ENCODE assay signal across 8 cellular contexts in genomic region chr4:47031713-47032404, GRCh38. TPM values are rescaled to one million over a fixed set of nuclear protein-coding genes. Genes with fewer than 3 reads are reported as not detected.
DNase-seq lines count a peak whose midpoint lies in the region; ATAC-seq and TF ChIP-seq lines count a peak whose summit lies in the region.

No MANE protein-coding gene starts in this region.

- no peaks in the 10 kb centered on the region for H4K20me1 ChIP-seq in smooth muscle cell (ENCODE audit: low read depth)

- H3K27me3 ChIP-seq in ascending aorta (no peaks in the 10 kb centered on the region), iPS-15b (ENCODE audit: control insufficient read depth, insufficient read depth, low read length) (peaks cover 16% of the 10 kb centered on the region), smooth muscle cell (ENCODE audit: low read depth) (peaks cover 39% of the 10 kb centered on the region)

- no peaks in the 10 kb centered on the region for H3K79me2 ChIP-seq in smooth muscle cell (ENCODE audit: low read depth)

- H3K4me2 ChIP-seq in smooth muscle cell = peak overlapping the region; percentile 87

- intact Hi-C loops in ascending aorta (cut with DNase I) = loop anchor here (1.0 kb wide), 2 partner anchors 100 to 187 kb away; no protein-coding TSS in a partner anchor

- ATAC-seq in HG02970 (IDR thresholded peaks at IDR 0.05; ENCODE audit: low FRiP score, unreplicated experiment) (peak; percentile 33), HG02973 (IDR thresholded peaks at IDR 0.05; ENCODE audit: unreplicated experiment) (no peak)

- 3% methylated on average over 19 of the region's 19 CpGs for WGBS in smooth muscle cell (ENCODE audit: low lambda C conversion rate)

- no peak overlapping the region for H3K9ac ChIP-seq in iPS-15b (ENCODE audit: low read depth, low read length)
- H3K9ac ChIP-seq in smooth muscle cell (ENCODE audit: low read depth) = no peak overlapping the region

- peak overlapping the region; percentile 95 for H2AFZ ChIP-seq in smooth muscle cell (ENCODE audit: low read depth)

- H3K4me3 ChIP-seq in ascending aorta (peak overlapping the region; percentile 40 to 48), iPS-15b (ENCODE audit: low read depth, low read length) (peak overlapping the region; percentile 85), smooth muscle cell (peak overlapping the region; percentile 71)

- H3F3A ChIP-seq in smooth muscle cell (ENCODE audit: low read depth) = no peaks in the 10 kb centered on the region

- H3K4me1 ChIP-seq in ascending aorta (peaks cover 0 to 2% of the 10 kb centered on the region in 2 donors), iPS-15b (ENCODE audit: control insufficient read depth, insufficient read depth, low read length) (no peaks in the 10 kb centered on the region), smooth muscle cell (ENCODE audit: low read depth) (no peaks in the 10 kb centered on the region)

- DNase-seq in COR-L47 (lab: John Stamatoyannopoulos, UW) (peak; percentile 9), ascending aorta (ENCODE audit: low spot score in 2 of 2) (no peak), smooth muscle cell (lab: John Stamatoyannopoulos, UW; ENCODE audit: unreplicated experiment) (no peak), DMS 273 treated with DMSO at 0.1 percent for 48 hours (lab: John Stamatoyannopoulos, UW) (no peak), NCI-H345 treated with DMSO at 0.1 percent for 48 hours (lab: John Stamatoyannopoulos, UW; ENCODE audit: unreplicated experiment) (no peak)

- H3K27ac ChIP-seq in ascending aorta (no peak overlapping the region), smooth muscle cell (ENCODE audit: low read depth) (no peak overlapping the region)

- H3K9me3 ChIP-seq in ascending aorta (no peaks in the 10 kb centered on the region), iPS-15b (ENCODE audit: control insufficient read depth, insufficient read depth, low read length) (no peaks in the 10 kb centered on the region), smooth muscle cell (replicated peaks; ENCODE audit: low read depth) (no peaks in the 10 kb centered on the region)

- H3K36me3 ChIP-seq in ascending aorta = no peaks in the 10 kb centered on the region
- no peaks in the 10 kb centered on the region for H3K36me3 ChIP-seq in iPS-15b (ENCODE audit: control insufficient read depth, insufficient read depth, low read length)
- no peaks in the 10 kb centered on the region for H3K36me3 ChIP-seq in smooth muscle cell (ENCODE audit: low read depth)

- TF ChIP-seq CTCF in ascending aorta (IDR thresholded peaks at IDR 0.05) (no peak), smooth muscle cell (IDR thresholded peaks at IDR 0.05; ENCODE audit: borderline replicate concordance, insufficient read depth, poor library complexity, severe bottlenecking) (no peak)

RNA-seq across cellular contexts. Expression of gene GABRB1, which starts 0.5 kb away (rescaled TPM):
- 0.53 TPM for total RNA-seq in ascending aorta
- 0.22 and 0.49 TPM in 2 replicates for total RNA-seq in smooth muscle cell
- not detected in 2 replicates for polyA plus RNA-seq in smooth muscle cell

RNA-seq across cellular contexts. Expression of gene GABRA4, which starts 38.5 kb away (rescaled TPM):
- 0.11 TPM for total RNA-seq in ascending aorta
- not detected in 2 replicates for total RNA-seq in smooth muscle cell
- not detected in 2 replicates for polyA plus RNA-seq in smooth muscle cell
